ENCODE assay signal across 13 cellular contexts in genomic region chr17:59151591-59151990, GRCh38. TPM values are rescaled to one million over a fixed set of nuclear protein-coding genes. Genes with fewer than 3 reads are reported as not detected.
A peak's percentile ranks its signal among the peaks of the same experiment; 100 is the strongest.
DNase-seq lines count a peak whose midpoint lies in the region; ATAC-seq and TF ChIP-seq lines count a peak whose summit lies in the region.
"Had no signal": no experiment of that assay in that cellular context is flagged by ENCODE, and none has a peak within 500 bp of the region (broad histone marks: within the 10 kb centered on the region; RNA-seq: fewer than 3 reads in every experiment).

No MANE protein-coding gene starts in this region.

- peak overlapping the region; percentile 89; the same call in 1 of the 2 replicates for H3K27ac ChIP-seq in VCaP

- POLR2A ChIA-PET in AG04449 (lab: Yijun Ruan, JAX): no interaction called here

- no peak for DNase-seq in AG04449 (ENCODE audit: low read depth, low spot score)
- DNase-seq in G401 (ENCODE audit: low spot score): peak; percentile 12
- DNase-seq in foreskin fibroblast: no peak
- DNase-seq in ureter (ENCODE audit: low spot score): no peak
- no peak for DNase-seq in pons (ENCODE audit: low spot score)
- DNase-seq: activated CD4-positive, alpha-beta T cell treated with anti-CD3 and anti-CD28 coated beads, Interleukin-2, amount 50 U/mL, for 48 hours; DMS79; NCI-H2171 treated with DMSO at 0.1 percent for 48 hours; SHP77 treated with DMSO at 0.1 percent for 48 hours had no signal

- no peak for ATAC-seq in HG02870 (IDR thresholded peaks at IDR 0.05; ENCODE audit: unreplicated experiment)
- no peak for ATAC-seq in HG02840 (IDR thresholded peaks at IDR 0.05; ENCODE audit: low FRiP score, unreplicated experiment)

- in situ Hi-C loops in G401 (cut with HindIII; ENCODE audit: low sequenced_read_pairs): no loop called here

- CTCF ChIA-PET in AG04449 (lab: Yijun Ruan, JAX): interaction anchor here (0.9 kb wide), 1 partner anchor 40 kb away, joined by 3 read pairs; no protein-coding TSS in a partner anchor

- TF ChIP-seq CTCF in AG04449 (IDR thresholded peaks at IDR 0.05; ENCODE audit: insufficient read depth, low read length, missing control alignments) (no peak), VCaP (conservative IDR thresholded peaks at IDR 0.05) (no peak), foreskin fibroblast (IDR thresholded peaks at IDR 0.05; ENCODE audit: low read depth, low read length) (no peak)

- H3K4me3 ChIP-seq in AG04449 (ENCODE audit: low read depth, low read length) (peak overlapping the region; percentile 6; the same call in 1 of the 2 replicates), foreskin fibroblast (ENCODE audit: low read depth in 1 of 2, low read length in 2 of 2) (peak overlapping the region; percentile 12 to 92)
- H3K4me3 ChIP-seq: lung had no signal

RNA-seq across cellular contexts. Expression of gene SKA2, which starts 3.4 kb away (rescaled TPM):
- 163 and 181 TPM in 2 replicates for total RNA-seq in G401 (2014; rRNA removed; shearing (Covaris generic))
- total RNA-seq in ureter: 27.6 TPM

RNA-seq across cellular contexts. Expression of gene PRR11, which starts 4.0 kb away (rescaled TPM):
- total RNA-seq in G401 (2014; rRNA removed; shearing (Covaris generic)): 17.7 and 25.8 TPM in 2 replicates
- total RNA-seq in ureter: 1.0 TPM

RNA-seq across cellular contexts. Expression of gene TRIM37, which starts 44.9 kb away (rescaled TPM):
- total RNA-seq in G401 (2014; rRNA removed; shearing (Covaris generic)): 34.1 and 36.6 TPM in 2 replicates
- 17.2 TPM for total RNA-seq in ureter

RNA-seq across cellular contexts. Expression of gene SMG8, which starts 58.2 kb away (rescaled TPM):
- 25.5 and 26.7 TPM in 2 replicates for total RNA-seq in G401 (2014; rRNA removed; shearing (Covaris generic))
- 10.8 TPM for total RNA-seq in ureter
